8 cellular contexts compared by ENCODE assay signal in the genomic region with DNA sequence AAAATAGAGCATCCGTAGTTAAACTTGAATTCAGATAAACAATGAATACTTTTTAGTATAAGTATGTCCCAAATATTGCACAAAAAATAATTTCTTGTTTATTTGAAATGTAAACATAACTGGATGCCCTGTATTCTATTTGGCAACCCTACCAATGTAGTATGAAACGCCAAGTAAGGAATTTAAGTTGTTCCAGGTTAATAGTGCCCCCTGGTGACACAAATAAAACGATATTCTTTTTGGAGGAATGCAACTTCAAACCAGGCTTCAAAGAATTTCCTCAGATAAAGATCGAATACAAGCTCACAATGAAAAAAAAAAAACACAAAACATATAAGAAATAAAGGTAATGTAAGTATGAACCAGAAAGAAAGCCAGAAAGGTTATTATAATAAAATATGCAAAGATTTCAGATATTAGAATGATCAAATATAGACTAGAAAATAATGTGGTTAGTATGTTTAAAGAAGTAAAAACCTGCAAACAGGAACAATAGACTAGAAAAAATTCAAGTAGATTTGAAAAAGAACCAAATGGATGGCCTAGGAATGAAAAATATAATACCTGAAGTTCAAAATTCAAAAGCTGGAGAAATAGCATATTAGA. TPM values are rescaled to one million over a fixed set of nuclear protein-coding genes. Genes with fewer than 3 reads are reported as not detected.
DNase-seq lines count a peak whose midpoint lies in the region; ATAC-seq, FAIRE-seq and TF ChIP-seq lines count a peak whose summit lies in the region.

No MANE protein-coding gene starts in this region.

- no peaks in the 10 kb centered on the region for H3K36me3 ChIP-seq in heart right ventricle
- H3K36me3 ChIP-seq in right atrium auricular region: no peaks in the 10 kb centered on the region

- no peak overlapping the region for H3K4me3 ChIP-seq in heart right ventricle
- H3K4me3 ChIP-seq in right atrium auricular region: no peak overlapping the region

- DNase-seq in heart right ventricle (peak in 1 of 2 donors; percentile 11), right atrium auricular region (ENCODE audit: low spot score) (no peak), NCI-H146 treated with DMSO at 0.1 percent for 48 hours (lab: John Stamatoyannopoulos, UW; ENCODE audit: unreplicated experiment) (peak; percentile 43), myocyte (ENCODE audit: low read depth) (peak; percentile 58), NCI-H526 treated with DMSO at 0.1 percent for 48 hours (lab: John Stamatoyannopoulos, UW) (no peak), NCI-H1436 treated with DMSO at 0.1 percent for 48 hours (lab: John Stamatoyannopoulos, UW) (no peak), cortex of kidney (lab: John Stamatoyannopoulos, UW) (no peak)

- H3K27me3 ChIP-seq in heart right ventricle: no peaks in the 10 kb centered on the region
- H3K27me3 ChIP-seq in right atrium auricular region: no peaks in the 10 kb centered on the region

- WGBS in heart right ventricle, 2 donors: 33 to 34% methylated on average over 4 of the region's 4 CpGs

- FAIRE-seq in colon (lab: Jason Lieb, UNC): peak; percentile 94

- H3K9me3 ChIP-seq in heart right ventricle (peaks cover 0 to 8% (median 0%) of the 10 kb centered on the region in 11 donors), right atrium auricular region (no peaks in the 10 kb centered on the region)

- peak in 1 of 8 donors; percentile 54 for ATAC-seq in heart right ventricle

- peak; percentile 20 to 71 (median 53) for TF ChIP-seq CTCF in heart right ventricle (IDR thresholded peaks at IDR 0.05)
- TF ChIP-seq CTCF in right atrium auricular region (IDR thresholded peaks at IDR 0.05): peak in 1 of 2 donors; percentile 61

- intact Hi-C loops in heart right ventricle (cut with DNase I): loop anchor here in 9 of 10 donors (1.0 to 10.0 kb wide), 8 partner anchors 52 to 235 kb away; a partner anchor contains a TSS

- H3K27ac ChIP-seq in heart right ventricle (no peak overlapping the region), right atrium auricular region (no peak overlapping the region)

- H3K4me1 ChIP-seq in heart right ventricle (no peaks in the 10 kb centered on the region), right atrium auricular region (no peaks in the 10 kb centered on the region)

RNA-seq across cellular contexts. Expression of a gene that starts 18.4 kb away (rescaled TPM):
- total RNA-seq in heart right ventricle (10 to 100 TPM in 5 of 10 donors, 1 to 10 TPM in 5; 6.7 to 15.4 (median 10.2) TPM), right atrium auricular region (10 to 100 TPM; 10.2 to 11.6 TPM), myocyte (2.4 and 4.2 TPM in 2 replicates)
- polyA plus RNA-seq in heart right ventricle: 1 to 10 TPM; 1.8 to 3.5 TPM
- 1.9 TPM for polyA plus RNA-seq in myocyte (2012)

RNA-seq across cellular contexts. Expression of a gene that starts 53.8 kb away (rescaled TPM):
- 10 to 100 TPM; 46.1 to 98.6 (median 55.7) TPM for total RNA-seq in heart right ventricle
- polyA plus RNA-seq in heart right ventricle: 10 to 100 TPM; 18.0 to 54.8 TPM
- 10 to 100 TPM; 41.9 to 47.2 TPM for total RNA-seq in right atrium auricular region
- total RNA-seq in myocyte: 23.8 and 24.1 TPM in 2 replicates
- 37.8 TPM for polyA plus RNA-seq in myocyte (2012)

Comparison
In these comparisons a context has a peak if more than half of its experiments do, and no peak if none do; other contexts are left out.
1. DNase-seq: peak in NCI-H146 treated with DMSO at 0.1 percent for 48 hours (single experiment) and myocyte (single experiment); none in right atrium auricular region (single experiment), NCI-H526 treated with DMSO at 0.1 percent for 48 hours (single experiment), NCI-H1436 treated with DMSO at 0.1 percent for 48 hours (single experiment) and cortex of kidney (single experiment).